Comparison of ENCODE assay signal across 26 cellular contexts in genomic region chr2:31002510-31002909, GRCh38.
"Had no signal": no experiment of that assay in that cellular context is flagged by ENCODE, and none has a peak within 500 bp of the region (broad histone marks: within the 10 kb centered on the region; RNA-seq: fewer than 3 reads in every experiment).

No MANE protein-coding gene starts in this region.

- H3K4me2 ChIP-seq: KMS-11 had no signal

- ATAC-seq: activated CD8-positive, alpha-beta memory T cell treated with anti-CD3 and anti-CD28 coated beads, Interleukin-2, amount 10 ng/mL, durations not matched to agents 7 days and 5 days; PC-3; T-helper 17 cell had no signal

- H3K9me3 ChIP-seq: MG63, SJSA1 had no signal

- DNase-seq: activated B cell treated with CpG ODN at 0.5 μM for 24 hours; activated CD4-positive, alpha-beta T cell treated with anti-CD3 and anti-CD28 coated beads for 1 hour; activated CD4-positive, alpha-beta T cell treated with anti-CD3 and anti-CD28 coated beads, Interleukin-2, amount 10 ng/mL, durations not matched to agents 24 days and 14 days; activated CD4-positive, alpha-beta T cell treated with anti-CD3 and anti-CD28 coated beads, Interleukin-2, amount 50 U/mL, for 48 hours; activated CD8-positive, alpha-beta memory T cell treated with anti-CD3 and anti-CD28 coated beads, Interleukin-2, amount 10 ng/mL, durations not matched to agents 7 days and 5 days; activated effector memory CD4-positive, alpha-beta T cell treated with Interleukin-2 at 50 U/mL for 16 hours; activated naive CD4-positive, alpha-beta T cell; activated T-cell treated with anti-CD3 and anti-CD28 coated beads, Interleukin-2, amount 50 U/mL, for 24 hours; amygdala; MG63; MV-4-11; NCI-H1092 treated with DMSO at 0.1 percent for 48 hours; NCI-H1417 treated with DMSO at 0.1 percent for 48 hours; NCI-H187; NCI-H2081 treated with DMSO at 0.1 percent for 48 hours; NCI-H446; NCI-H526; PC-3; SHP77; T-helper 17 cell; T1000 had no signal

- H3K36me3 ChIP-seq: MG63, SJSA1 had no signal

- H3K27me3 ChIP-seq: MG63 had no signal

- FAIRE-seq: astrocyte, RCC 7860, TTC549 had no signal

- H3K4me3 ChIP-seq: MG63, SJSA1 had no signal

- H3K9ac ChIP-seq: KMS-11 had no signal

- H3K4me1 ChIP-seq: SJSA1 had no signal

- H3K27ac ChIP-seq: KMS-11, SJSA1 had no signal
